ENCODE assay signal across 9 cellular contexts in genomic region chr19:22831211-22831610, GRCh38. TPM values are rescaled to one million over a fixed set of nuclear protein-coding genes. Genes with fewer than 3 reads are reported as not detected.
"Had no signal": no experiment of that assay in that cellular context is flagged by ENCODE, and none has a peak within 500 bp of the region (broad histone marks: within the 10 kb centered on the region; RNA-seq: fewer than 3 reads in every experiment).

No MANE protein-coding gene starts in this region.

- DNase-seq: GM23248, GOT3, H7, H9, HCEC 1CT, HFFc6 had no signal

- H3K27ac Mint-ChIP-seq: GM23338, H9, HFFc6 had no signal

- H3K4me1 Mint-ChIP-seq: GM23338, H9 had no signal

- ATAC-seq: GM23338, HCT116 had no signal

- H3K4me3 Mint-ChIP-seq: GM23338, H9, HFFc6 had no signal

RNA-seq across cellular contexts. Expression of gene ZNF723, which starts 0.9 kb away (rescaled TPM):
- total RNA-seq: GM23248, H1, H7, H9, HFFc6 had no signal

RNA-seq across cellular contexts. Expression of gene ZNF99, which starts 47.3 kb away (rescaled TPM):
- total RNA-seq: GM23248, H1, H7, H9, HFFc6 had no signal
